In genomic region chr22:38431266-38432010, GRCh38 we compare ENCODE assay signal across 17 cellular contexts. TPM values are rescaled to one million over a fixed set of nuclear protein-coding genes. Genes with fewer than 3 reads are reported as not detected.
DNase-seq lines count a peak whose midpoint lies in the region; ATAC-seq, FAIRE-seq and TF ChIP-seq lines count a peak whose summit lies in the region.
"Had no signal": no experiment of that assay in that cellular context is flagged by ENCODE, and none has a peak within 500 bp of the region (broad histone marks: within the 10 kb centered on the region; RNA-seq: fewer than 3 reads in every experiment).

No MANE protein-coding gene starts in this region.

- H3K23ac ChIP-seq in neuronal stem cell (ENCODE audit: low read depth, low read length, poor library complexity): no peak overlapping the region

- no peak for TF ChIP-seq EP300 in Ishikawa (IDR thresholded peaks at IDR 0.05; ENCODE audit: borderline replicate concordance)

- TF ChIP-seq CTCF in bronchial epithelial cell (IDR thresholded peaks at IDR 0.05; ENCODE audit: insufficient read depth, low read length, severe bottlenecking) (no peak), left ventricle myocardium inferior (IDR thresholded peaks at IDR 0.05; ENCODE audit: borderline replicate concordance) (no peak)

- peak overlapping the region; percentile 88 for H2BK120ac ChIP-seq in neuronal stem cell (ENCODE audit: low read depth, low read length)

- H2AFZ ChIP-seq in neuronal stem cell (ENCODE audit: low read length): peak overlapping the region; percentile 41

- WGBS in neuronal stem cell (ENCODE audit: extremely low coverage in 2 of 2, insufficient read length in 2 of 2, insufficient replicate concordance in 1 of 2), 2 donors: no CpG with 5 or more reads among the region's 12 CpGs

- H3K4ac ChIP-seq in neuronal stem cell (ENCODE audit: low read length): no peak overlapping the region

- H4K91ac ChIP-seq in neuronal stem cell (ENCODE audit: low read depth, low read length, poor library complexity): no peak overlapping the region

- ATAC-seq in HG02840 (IDR thresholded peaks at IDR 0.05; ENCODE audit: low FRiP score, unreplicated experiment): no peak
- ATAC-seq: HCT116 had no signal

- H3K27me3 ChIP-seq in bronchial epithelial cell (ENCODE audit: control insufficient read depth, insufficient read depth, low read length) (peaks cover 5% of the 10 kb centered on the region), left ventricle myocardium inferior (ENCODE audit: low read depth) (peaks cover 4% of the 10 kb centered on the region), neuronal stem cell (ENCODE audit: control insufficient read depth in 3 of 3, insufficient read depth in 3 of 3, low read depth in 1 of 3, low read length in 3 of 3) (no peaks in the 10 kb centered on the region)
- H3K27me3 ChIP-seq: MG63 had no signal

- DNase-seq in bronchial epithelial cell (ENCODE audit: low read depth) (no peak), left ventricle myocardium inferior (no peak), neuronal stem cell (ENCODE audit: low spot score) (no peak), T1000 (lab: John Stamatoyannopoulos, UW) (no peak), NCI-H2171 treated with DMSO at 0.1 percent for 48 hours (lab: John Stamatoyannopoulos, UW) (no peak)
- DNase-seq: ACHN, COR-L47, DMS53, MG63, NCI-H1092, NCI-H146, NCI-H2081 treated with DMSO at 0.1 percent for 48 hours, NCI-H2227 treated with DMSO at 0.1 percent for 48 hours, NCI-H524 had no signal

- H3K27ac ChIP-seq in left ventricle myocardium inferior (replicated peaks) (peak overlapping the region; percentile 82), neuronal stem cell (replicated peaks; ENCODE audit: low read length) (no peak overlapping the region)

- peak overlapping the region; percentile 59 for H2BK15ac ChIP-seq in neuronal stem cell (ENCODE audit: low read length)

- H3K14ac ChIP-seq in neuronal stem cell (ENCODE audit: low read length): peak overlapping the region; percentile 31

- H3K4me2 ChIP-seq in neuronal stem cell (ENCODE audit: insufficient read depth, low read length, poor library complexity, severe bottlenecking): no peak overlapping the region

- H3K4me3 ChIP-seq in bronchial epithelial cell (ENCODE audit: low read depth, low read length): no peak overlapping the region
- H3K4me3 ChIP-seq in left ventricle myocardium inferior: no peak overlapping the region
- no peak overlapping the region for H3K4me3 ChIP-seq in neuronal stem cell (ENCODE audit: low read length in 2 of 2)
- H3K4me3 ChIP-seq: MG63 had no signal

- peak; percentile 40 for FAIRE-seq in bronchial epithelial cell (lab: Jason Lieb, UNC)

- H4K8ac ChIP-seq in neuronal stem cell (ENCODE audit: low read depth, low read length): no peak overlapping the region

- no peak overlapping the region for H3K9ac ChIP-seq in neuronal stem cell (ENCODE audit: low read depth, low read length, poor library complexity)

- intact Hi-C loops in left ventricle myocardium inferior (cut with micrococcal nuclease): no loop called here

- peak overlapping the region; percentile 19 for H2BK5ac ChIP-seq in neuronal stem cell (ENCODE audit: low read length)

- H3K9me3 ChIP-seq in left ventricle myocardium inferior (replicated peaks) (no peaks in the 10 kb centered on the region), neuronal stem cell (replicated peaks in 1 of 2; ENCODE audit: control insufficient read depth in 2 of 2, insufficient read depth in 1 of 2, low read depth in 1 of 2, low read length in 2 of 2) (no peaks in the 10 kb centered on the region)
- H3K9me3 ChIP-seq: MG63 had no signal

- peak overlapping the region; percentile 96 for H2AK5ac ChIP-seq in neuronal stem cell (ENCODE audit: low read depth, low read length)

- no peak overlapping the region for H2BK12ac ChIP-seq in neuronal stem cell (ENCODE audit: low read length)

- H3K36me3 ChIP-seq in bronchial epithelial cell (ENCODE audit: control insufficient read depth, insufficient read depth, low read length) (no peaks in the 10 kb centered on the region), left ventricle myocardium inferior (peaks cover 7% of the 10 kb centered on the region), neuronal stem cell (replicated peaks in 1 of 2; ENCODE audit: control insufficient read depth in 2 of 2, insufficient read depth in 2 of 2, low read length in 2 of 2) (no peaks in the 10 kb centered on the region)
- H3K36me3 ChIP-seq: MG63 had no signal

- no peak for TF ChIP-seq RAD21 in Ishikawa (IDR thresholded peaks at IDR 0.05; ENCODE audit: low read depth)

- H3K18ac ChIP-seq in neuronal stem cell (ENCODE audit: low read length): peak overlapping the region; percentile 52

- H3K79me1 ChIP-seq in neuronal stem cell (ENCODE audit: low read depth, low read length): no peaks in the 10 kb centered on the region

- H3K4me1 ChIP-seq in left ventricle myocardium inferior: peaks cover 28% of the 10 kb centered on the region
- peaks cover 12 to 20% of the 10 kb centered on the region in 2 donors for H3K4me1 ChIP-seq in neuronal stem cell (ENCODE audit: control insufficient read depth in 2 of 2, insufficient read depth in 1 of 2, low read depth in 1 of 2, low read length in 2 of 2)

TF ChIP-seq in Ishikawa, 13 proteins besides CTCF, POLR2A, EP300 and RAD21:
- TF ChIP-seq CREB1 (IDR thresholded peaks at IDR 0.05; ENCODE audit: low read depth) (no peak), TAF1 (IDR thresholded peaks at IDR 0.05; ENCODE audit: low read depth) (no peak), YY1 (IDR thresholded peaks at IDR 0.05; ENCODE audit: low read depth) (no peak), EGR1 (IDR thresholded peaks at IDR 0.05) (no peak), ZBTB7A (IDR thresholded peaks at IDR 0.05; ENCODE audit: low read depth) (0 out of 2 replicates have a peak, but pooled peaks have one; percentile 50), NFIC (IDR thresholded peaks at IDR 0.05) (no peak), FOXM1 (IDR thresholded peaks at IDR 0.05; ENCODE audit: borderline replicate concordance, low read depth) (no peak), TCF12 (IDR thresholded peaks at IDR 0.05; ENCODE audit: low read depth) (no peak)

RNA-seq across cellular contexts. Expression of gene KCNJ4, which starts 23.6 kb away (rescaled TPM):
- total RNA-seq in bronchial epithelial cell: not detected in 2 replicates
- total RNA-seq in left ventricle myocardium inferior: 45.7 TPM
- polyA plus RNA-seq in neuronal stem cell (2013, experiment 1 of 2): 6.0 TPM
- 5.6 TPM for polyA plus RNA-seq in neuronal stem cell (2013, experiment 2 of 2)

RNA-seq across cellular contexts. Expression of gene KDELR3, which starts 36.5 kb away (rescaled TPM):
- 1.8 and 7.1 TPM in 2 replicates for total RNA-seq in bronchial epithelial cell
- total RNA-seq in left ventricle myocardium inferior: 6.0 TPM
- polyA plus RNA-seq in neuronal stem cell (2013, experiment 1 of 2): 11.1 TPM
- polyA plus RNA-seq in neuronal stem cell (2013, experiment 2 of 2): 11.0 TPM

Comparison
In these comparisons a context has a peak if more than half of its experiments do, and no peak if none do; other contexts are left out.
1. RNA of gene KCNJ4, which starts 23.6 kb away (total RNA-seq): 45.7 TPM in left ventricle myocardium inferior (single experiment); not detected in bronchial epithelial cell; every median in the first group is over 10 times any median in the second.